21 cellular contexts compared by ENCODE assay signal in the genomic region with DNA sequence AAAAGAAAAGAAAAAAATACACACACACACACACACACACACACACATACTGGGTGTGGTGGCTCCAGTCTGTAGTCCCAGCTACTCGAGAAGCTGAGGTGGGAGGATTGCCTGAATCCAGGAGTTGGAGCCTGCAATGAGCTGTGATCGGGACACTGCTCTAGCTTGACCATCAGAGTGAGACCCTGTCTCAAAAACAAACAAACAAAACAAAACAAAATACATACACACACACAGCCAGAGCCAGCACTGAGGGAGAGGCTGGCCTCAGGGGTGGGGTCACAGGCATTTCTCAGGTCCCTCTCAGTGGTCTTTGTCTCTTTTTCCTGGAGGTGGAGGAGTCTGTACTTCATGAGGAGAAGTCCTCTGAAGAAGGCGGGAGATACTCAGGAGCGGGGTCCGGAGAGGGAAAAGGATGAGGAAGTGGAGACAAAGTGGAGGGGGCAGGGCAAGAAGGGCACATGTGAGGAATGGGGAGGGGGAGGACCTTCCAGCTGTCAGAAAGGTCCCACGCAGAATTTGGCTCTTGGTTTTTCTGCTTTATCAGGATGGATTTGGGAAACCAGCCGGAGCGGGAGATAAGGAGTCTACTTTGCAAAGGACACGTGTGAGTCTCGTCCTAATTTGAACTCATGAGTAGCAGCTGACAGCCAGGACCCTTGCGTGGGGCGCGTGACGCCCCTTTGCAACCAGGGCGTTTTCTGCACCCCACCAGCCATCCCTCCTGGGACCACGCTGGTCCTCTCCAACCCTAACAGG. TPM values are rescaled to one million over a fixed set of nuclear protein-coding genes. Genes with fewer than 3 reads are reported as not detected.
DNase-seq lines count a peak whose midpoint lies in the region; ATAC-seq, FAIRE-seq and TF ChIP-seq lines count a peak whose summit lies in the region.
"Had no signal": no experiment of that assay in that cellular context is flagged by ENCODE, and none has a peak within 500 bp of the region (broad histone marks: within the 10 kb centered on the region; RNA-seq: fewer than 3 reads in every experiment).

No MANE protein-coding gene starts in this region.

- no peak overlapping the region for H3K27ac ChIP-seq in IMR-90 (ENCODE audit: insufficient read depth, low read length)
- H3K27ac ChIP-seq in K562 (ENCODE audit: extremely low read depth, low read depth, low read length): no peak overlapping the region
- H3K27ac ChIP-seq: HL-60 had no signal

- no peak overlapping the region for H2AK9ac ChIP-seq in IMR-90 (replicated peaks; ENCODE audit: low read depth, low read length, poor library complexity)

- no peak overlapping the region for H3K9ac ChIP-seq in IMR-90 (ENCODE audit: low read depth, low read length)
- peak overlapping the region; percentile 23 to 80 for H3K9ac ChIP-seq in K562 (ENCODE audit: insufficient read depth in 1 of 2, low read depth in 2 of 2, low read length in 2 of 2)

- H3K14ac ChIP-seq in IMR-90 (replicated peaks; ENCODE audit: low read depth, low read length): no peak overlapping the region

- no peaks in the 10 kb centered on the region for H3K9me3 Mint-ChIP-seq in activated T-cell treated with anti-CD3 and anti-CD28 coated beads, Interleukin-2, amount 50 U/mL, for 24 hours
- H3K9me3 Mint-ChIP-seq in stimulated activated effector memory CD8-positive, alpha-beta T cell treated with anti-CD3 and anti-CD28 coated beads, Interleukin-12 subunit alpha, Interleukin-12 subunit beta, amount 100 ng/mL, for 72 hours: no peaks in the 10 kb centered on the region
- H3K9me3 Mint-ChIP-seq: CD4-positive, alpha-beta T cell had no signal

- TF ChIP-seq CTCF in IMR-90 (conservative IDR thresholded peaks at IDR 0.05; ENCODE audit: low read depth, low read length) (no peak), K562 (IDR thresholded peaks at IDR 0.05 in 2 of 3, conservative IDR thresholded peaks at IDR 0.05 in 1 of 3; ENCODE audit: insufficient read depth in 2 of 3, low read depth in 1 of 3, low read length in 3 of 3) (no peak), BE2C (IDR thresholded peaks at IDR 0.05; ENCODE audit: low read depth, low read length) (no peak)

- peak; percentile 69 for TF ChIP-seq EP300 in K562 (IDR thresholded peaks at IDR 0.05; ENCODE audit: low read length)

- no peak for DNase-seq in activated T-cell treated with anti-CD3 and anti-CD28 coated beads, Interleukin-2, amount 50 U/mL, for 24 hours
- no peak for DNase-seq in activated T-cell treated with anti-CD3 and anti-CD28 coated beads, Interleukin-2, amount 50 U/mL, for 1 hour
- DNase-seq in IMR-90: no peak
- peak in 3 of 4 experiments; percentile 43 to 82 (median 59) for DNase-seq in K562 (ENCODE audit: extremely low read depth in 1 of 4, low spot score in 3 of 4)
- DNase-seq in stimulated activated effector memory CD8-positive, alpha-beta T cell treated with anti-CD3 and anti-CD28 coated beads, Interleukin-12 subunit alpha, Interleukin-12 subunit beta, amount 100 ng/mL, for 72 hours (ENCODE audit: low spot score in 2 of 2): no peak
- no peak for DNase-seq in occipital lobe (lab: John Stamatoyannopoulos, UW)
- no peak for DNase-seq in BE2C
- DNase-seq: AML-193; CD4-positive, alpha-beta T cell; DMS79 treated with DMSO at 0.1 percent for 48 hours; GDM1; KBM-7; NCI-H1092; NCI-H1694; NCI-H510A treated with DMSO at 0.1 percent for 48 hours; SHP77 treated with DMSO at 0.1 percent for 48 hours had no signal

- H4K91ac ChIP-seq in IMR-90 (ENCODE audit: insufficient read depth, low read depth, low read length): no peak overlapping the region

- no peak for TF ChIP-seq POLR2A in IMR-90 (IDR thresholded peaks at IDR 0.05; ENCODE audit: low read depth, low read length)
- TF ChIP-seq POLR2A in K562 (conservative IDR thresholded peaks at IDR 0.05): no peak

- H3K9me3 ChIP-seq in IMR-90 (ENCODE audit: control insufficient read depth, insufficient read depth, low read length) (no peaks in the 10 kb centered on the region), K562 (replicated peaks; ENCODE audit: control insufficient read depth, insufficient read depth, low read depth, low read length) (no peaks in the 10 kb centered on the region), BE2C (no peaks in the 10 kb centered on the region)

- H3K4ac ChIP-seq in IMR-90 (ENCODE audit: low read depth, low read length): no peak overlapping the region

- no peak overlapping the region for H3K4me2 ChIP-seq in IMR-90 (ENCODE audit: low read depth, low read length)
- H3K4me2 ChIP-seq in K562 (ENCODE audit: insufficient read depth, low read length): peak overlapping the region; percentile 61

- H2BK5ac ChIP-seq in IMR-90 (ENCODE audit: low read depth, low read length, poor library complexity, severe bottlenecking): no peak overlapping the region

- no peak overlapping the region for H3K4me3 Mint-ChIP-seq in activated T-cell treated with anti-CD3 and anti-CD28 coated beads, Interleukin-2, amount 50 U/mL, for 24 hours
- H3K4me3 Mint-ChIP-seq in stimulated activated effector memory CD8-positive, alpha-beta T cell treated with anti-CD3 and anti-CD28 coated beads, Interleukin-12 subunit alpha, Interleukin-12 subunit beta, amount 100 ng/mL, for 72 hours: no peak overlapping the region
- H3K4me3 Mint-ChIP-seq: CD4-positive, alpha-beta T cell had no signal

- dilution Hi-C loops in IMR-90 (cut with HindIII; ENCODE audit: low sequenced_read_pairs, unreplicated experiment): no loop called here

- H3K9me1 ChIP-seq in IMR-90 (ENCODE audit: insufficient read depth, low read length) (no peaks in the 10 kb centered on the region), K562 (ENCODE audit: control insufficient read depth, insufficient read depth, low read length) (no peaks in the 10 kb centered on the region)

- peaks cover 0 to 10% of the 10 kb centered on the region in 2 experiments; a peak in 2 of 4 replicates for H3K79me1 ChIP-seq in IMR-90 (ENCODE audit: low read depth in 1 of 2, low read length in 2 of 2)

- peaks cover 9% of the 10 kb centered on the region; the same call in 2 of the 3 replicates for H3K79me2 ChIP-seq in K562 (ENCODE audit: control insufficient read depth, insufficient read depth, low read length)

- H3K27me3 ChIP-seq in IMR-90 (ENCODE audit: control insufficient read depth, insufficient read depth, low read length): no peaks in the 10 kb centered on the region
- H3K27me3 ChIP-seq in K562 (ENCODE audit: control insufficient read depth in 2 of 2, insufficient read depth in 2 of 2, low read length in 2 of 2): no peaks in the 10 kb centered on the region
- peaks cover 31% of the 10 kb centered on the region for H3K27me3 ChIP-seq in BE2C

- H3K4me1 ChIP-seq in IMR-90 (ENCODE audit: control insufficient read depth, insufficient read depth, low read length): peaks cover under 1% of the 10 kb centered on the region; the same call in 1 of the 2 replicates
- H3K4me1 ChIP-seq in K562 (replicated peaks in 1 of 2; ENCODE audit: control insufficient read depth in 2 of 2, insufficient read depth in 2 of 2, low read length in 2 of 2): peaks cover 22 to 32% of the 10 kb centered on the region in 2 experiments; a peak in 4 of 5 replicates
- no peaks in the 10 kb centered on the region for H3K4me1 ChIP-seq in BE2C

- no peak overlapping the region for H4K5ac ChIP-seq in IMR-90 (ENCODE audit: low read depth, low read length)

- peak overlapping the region; percentile 55 for H3K27ac Mint-ChIP-seq in activated T-cell treated with anti-CD3 and anti-CD28 coated beads, Interleukin-2, amount 50 U/mL, for 24 hours
- H3K27ac Mint-ChIP-seq in stimulated activated effector memory CD8-positive, alpha-beta T cell treated with anti-CD3 and anti-CD28 coated beads, Interleukin-12 subunit alpha, Interleukin-12 subunit beta, amount 100 ng/mL, for 72 hours: peak overlapping the region; percentile 61
- H3K27ac Mint-ChIP-seq: CD4-positive, alpha-beta T cell had no signal

- H3K36me3 ChIP-seq in IMR-90 (ENCODE audit: control insufficient read depth, insufficient read depth, low read length) (no peaks in the 10 kb centered on the region), K562 (ENCODE audit: control insufficient read depth, insufficient read depth, low read length) (no peaks in the 10 kb centered on the region), BE2C (no peaks in the 10 kb centered on the region)

- H2BK120ac ChIP-seq in IMR-90 (ENCODE audit: low read depth, low read length): no peak overlapping the region

- no TSS peak for BruUV-seq in IMR-90 (replicated peaks; lab: Mats Ljungman, UMichigan)
- BruUV-seq in K562 (replicated peaks; lab: Mats Ljungman, UMichigan): no TSS peak

- ATAC-seq in IMR-90 (ENCODE audit: low read depth) (no peak), K562 (no peak), GM21619 (IDR thresholded peaks at IDR 0.05; ENCODE audit: unreplicated experiment) (no peak)
- no peak for ATAC-seq in stimulated activated effector memory CD8-positive, alpha-beta T cell treated with anti-CD3 and anti-CD28 coated beads, Interleukin-12 subunit alpha, Interleukin-12 subunit beta, amount 100 ng/mL, for 72 hours

- no peak overlapping the region for H2BK15ac ChIP-seq in IMR-90 (ENCODE audit: low read depth, low read length)

- H3K27me3 Mint-ChIP-seq in activated T-cell treated with anti-CD3 and anti-CD28 coated beads, Interleukin-2, amount 50 U/mL, for 24 hours: no peaks in the 10 kb centered on the region
- H3K27me3 Mint-ChIP-seq: CD4-positive, alpha-beta T cell had no signal

- H2AFZ ChIP-seq in IMR-90 (replicated peaks; ENCODE audit: low read length, poor library complexity) (no peak overlapping the region), K562 (ENCODE audit: low read depth, low read length) (peak overlapping the region; percentile 84)

- intact Hi-C loops in IMR-90 (cut with micrococcal nuclease): loop anchor here (5.0 kb wide), 2 partner anchors 37 to 88 kb away; partner anchors contain the start of genes MCCD1 and MICA
- intact Hi-C loops in K562 (cut with micrococcal nuclease): loop anchor here (5.0 kb wide), 1 partner anchor 37 kb away; the partner anchor contains the start of gene MCCD1

- TF ChIP-seq RAD21 in IMR-90 (IDR thresholded peaks at IDR 0.05; ENCODE audit: low read length) (no peak), K562 (CRISPR knock-in tag; conservative IDR thresholded peaks at IDR 0.05 in 1 of 2, IDR thresholded peaks at IDR 0.05 in 1 of 2) (no peak)

- peaks cover 22% of the 10 kb centered on the region for H3K4me1 Mint-ChIP-seq in activated T-cell treated with anti-CD3 and anti-CD28 coated beads, Interleukin-2, amount 50 U/mL, for 24 hours (ENCODE audit: low read depth)
- H3K4me1 Mint-ChIP-seq in stimulated activated effector memory CD8-positive, alpha-beta T cell treated with anti-CD3 and anti-CD28 coated beads, Interleukin-12 subunit alpha, Interleukin-12 subunit beta, amount 100 ng/mL, for 72 hours: peaks cover 19% of the 10 kb centered on the region

- H4K20me1 ChIP-seq in IMR-90 (ENCODE audit: insufficient read depth, low read length) (no peaks in the 10 kb centered on the region), K562 (replicated peaks; ENCODE audit: control insufficient read depth, insufficient read depth, low read length) (no peaks in the 10 kb centered on the region)

- H2BK20ac ChIP-seq in IMR-90 (ENCODE audit: low read depth, low read length): no peak overlapping the region

- POLR2A ChIA-PET in IMR-90 (lab: Charles Lee; ENCODE audit: unreplicated experiment) (no interaction called here), K562 (lab: Yijun Ruan, JAX) (no interaction called here)

- no peak overlapping the region for H3K56ac ChIP-seq in IMR-90 (ENCODE audit: extremely low read depth, insufficient read depth, low read length)

- H2AK5ac ChIP-seq in IMR-90 (ENCODE audit: low read depth, low read length): peak overlapping the region; percentile 24; the same call in 1 of the 2 replicates

- in situ Hi-C loops in IMR-90 (cut with MboI; ENCODE audit: low sequenced_read_pairs): loop anchor here (5.0 kb wide), 2 partner anchors 52 to 107 kb away; partner anchors contain the start of gene DDX39B
- in situ Hi-C loops in K562 (cut with MboI): loop anchor here (5.0 kb wide), 1 partner anchor 112 kb away; no protein-coding TSS in a partner anchor

- CTCF ChIA-PET in IMR-90 (lab: Yijun Ruan, JAX) (interaction anchor here (0.9 kb wide), 1 partner anchor 109 kb away, joined by 3 read pairs; no protein-coding TSS in a partner anchor), K562 (lab: Yijun Ruan, JAX; ENCODE audit: low intra/inter-chr PET ratio) (interaction anchor here (0.6 to 1.0 kb wide), 2 partner anchors 108 to 1159 kb away, joined by 4 read pairs; no protein-coding TSS in a partner anchor)

- 67% methylated on average over 4 of the region's 16 CpGs; no CpG with 5 or more reads in 1 of the 2 experiments for WGBS in IMR-90 (ENCODE audit: extremely low coverage in 2 of 2, insufficient read length in 1 of 2), 2 experiments
- WGBS in K562 (ENCODE audit: insufficient coverage, low coverage, missing lambda C conversion rate): 15% methylated on average over 15 of the region's 16 CpGs

- FAIRE-seq in K562 (lab: Jason Lieb, UNC): no peak
- FAIRE-seq: D721Med, GM12892 had no signal

- no peak overlapping the region for H3K23ac ChIP-seq in IMR-90 (ENCODE audit: low read depth, low read length)

- H3K4me3 ChIP-seq in IMR-90 (ENCODE audit: insufficient read depth, low read depth, low read length): no peak overlapping the region
- H3K4me3 ChIP-seq in K562: no peak overlapping the region
- no peak overlapping the region for H3K4me3 ChIP-seq in BE2C (ENCODE audit: low read depth, low read length)

- H4K8ac ChIP-seq in IMR-90 (ENCODE audit: low read depth in 2 of 2, low read length in 2 of 2): no peak overlapping the region

- no peak overlapping the region for H3K18ac ChIP-seq in IMR-90 (ENCODE audit: low read depth, low read length)

- peaks cover 11% of the 10 kb centered on the region for H3K36me3 Mint-ChIP-seq in activated T-cell treated with anti-CD3 and anti-CD28 coated beads, Interleukin-2, amount 50 U/mL, for 24 hours (ENCODE audit: low read depth)
- peaks cover 6% of the 10 kb centered on the region for H3K36me3 Mint-ChIP-seq in stimulated activated effector memory CD8-positive, alpha-beta T cell treated with anti-CD3 and anti-CD28 coated beads, Interleukin-12 subunit alpha, Interleukin-12 subunit beta, amount 100 ng/mL, for 72 hours

RNA-seq across cellular contexts. Expression of gene MICB, which starts 7.7 kb away (rescaled TPM):
- 11.1 and 11.7 TPM in 2 replicates for total RNA-seq in IMR-90 (2012; rRNA removed)
- polyA plus RNA-seq in IMR-90 (2012; rRNA removed): 9.6 and 9.9 TPM in 2 replicates
- 4.5 and 6.4 TPM in 2 replicates for polyA plus RNA-seq in IMR-90 (2012; cell fraction: cytosol; rRNA removed)
- 7.4 and 9.4 TPM in 2 replicates for polyA plus RNA-seq in IMR-90 (2012; cell fraction: nucleus; rRNA removed; ENCODE audit: low replicate concordance)
- 34.9 and 52.1 TPM in 2 replicates for total RNA-seq in K562 (2011; cell fraction: chromatin; rRNA removed; ENCODE audit: low replicate concordance)
- 45.0 and 45.7 TPM in 2 replicates for total RNA-seq in K562 (2011; cell fraction: nucleolus; rRNA removed)
- total RNA-seq in K562 (2011; cell fraction: nucleoplasm; rRNA removed): 44.4 and 50.8 TPM in 2 replicates
- total RNA-seq in K562 (2014; rRNA removed): 18.5 and 21.8 TPM in 2 replicates
- 16.5 and 18.8 TPM in 2 replicates for total RNA-seq in K562 (2014; rRNA removed; fragmentation: Illumina TruSeq; extraction: Trizol)
- 19.8 and 20.6 TPM in 2 replicates for total RNA-seq in K562 (2015; rRNA removed; fragmentation: Illumina TruSeq; extraction: Trizol)
- 21.0 and 23.2 TPM in 2 replicates for total RNA-seq in K562 (2021)
- polyA plus RNA-seq in K562 (2011; rRNA removed): 25.0 and 32.6 TPM in 2 replicates
- 32.5 and 47.5 TPM in 2 replicates for polyA plus RNA-seq in K562 (2011; cell fraction: cytosol; rRNA removed)
- 29.0 and 29.3 TPM in 2 replicates for polyA plus RNA-seq in K562 (2011; cell fraction: nucleus; rRNA removed)
- 16.5 and 30.9 TPM in 2 replicates for polyA plus RNA-seq in K562 (2012)
- 27.7 and 34.5 TPM in 2 replicates for polyA plus RNA-seq in K562 (2014; fragmentation: Illumina TruSeq; extraction: Trizol)
- 10 to 100 TPM; 13.3 to 18.9 TPM for polyA plus RNA-seq in K562 (2014; fragmentation: Nextera tagmentation; extraction: Ambion mirVana)
- polyA plus RNA-seq in K562 (2014; rRNA removed): 21.5 and 24.0 TPM in 2 replicates
- polyA minus RNA-seq in K562 (2011; rRNA and poly(A)+ RNA removed): 37.4 and 40.1 TPM in 2 replicates
- polyA minus RNA-seq in K562 (2011; cell fraction: cytosol; rRNA and poly(A)+ RNA removed): 21.2 and 28.8 TPM in 2 replicates
- polyA minus RNA-seq in K562 (2011; cell fraction: nucleus; rRNA and poly(A)+ RNA removed): 6.1 and 9.4 TPM in 2 replicates
- 0.47 TPM for total RNA-seq in occipital lobe
- polyA plus RNA-seq in BE2C (2012; ENCODE audit: insufficient read depth, insufficient read length, low read depth): 0.29 TPM

RNA-seq across cellular contexts. Expression of gene MCCD1, which starts 38.5 kb away (rescaled TPM):
- not detected in 2 replicates for total RNA-seq in IMR-90 (2012; rRNA removed)
- polyA plus RNA-seq in IMR-90 (2012; rRNA removed): not detected in 2 replicates
- not detected in 2 replicates for polyA plus RNA-seq in IMR-90 (2012; cell fraction: cytosol; rRNA removed)
- not detected in 2 replicates for polyA plus RNA-seq in IMR-90 (2012; cell fraction: nucleus; rRNA removed; ENCODE audit: low replicate concordance)
- not detected in 2 replicates for total RNA-seq in K562 (2011; cell fraction: chromatin; rRNA removed; ENCODE audit: low replicate concordance)
- not detected in 2 replicates for total RNA-seq in K562 (2011; cell fraction: nucleolus; rRNA removed)
- total RNA-seq in K562 (2011; cell fraction: nucleoplasm; rRNA removed): not detected in 2 replicates
- not detected in 2 replicates for total RNA-seq in K562 (2014; rRNA removed)
- not detected in 2 replicates for total RNA-seq in K562 (2014; rRNA removed; fragmentation: Illumina TruSeq; extraction: Trizol)
- total RNA-seq in K562 (2015; rRNA removed; fragmentation: Illumina TruSeq; extraction: Trizol): not detected in 2 replicates
- total RNA-seq in K562 (2021): not detected in 2 replicates
- polyA plus RNA-seq in K562 (2011; rRNA removed): not detected in 2 replicates
- not detected in 2 replicates for polyA plus RNA-seq in K562 (2011; cell fraction: cytosol; rRNA removed)
- polyA plus RNA-seq in K562 (2011; cell fraction: nucleus; rRNA removed): not detected in 2 replicates
- polyA plus RNA-seq in K562 (2012): 0.11 TPM in 1 of 2 replicates, not detected in the other
- not detected in 2 replicates for polyA plus RNA-seq in K562 (2014; fragmentation: Illumina TruSeq; extraction: Trizol)
- polyA plus RNA-seq in K562 (2014; fragmentation: Nextera tagmentation; extraction: Ambion mirVana): not detected
- not detected in 2 replicates for polyA plus RNA-seq in K562 (2014; rRNA removed)
- polyA minus RNA-seq in K562 (2011; rRNA and poly(A)+ RNA removed): not detected in 2 replicates
- polyA minus RNA-seq in K562 (2011; cell fraction: cytosol; rRNA and poly(A)+ RNA removed): not detected in 2 replicates
- not detected in 2 replicates for polyA minus RNA-seq in K562 (2011; cell fraction: nucleus; rRNA and poly(A)+ RNA removed)
- total RNA-seq in occipital lobe: not detected
- polyA plus RNA-seq in BE2C (2012; ENCODE audit: insufficient read depth, insufficient read length, low read depth): 0.46 TPM
- total RNA-seq: CD4-positive, alpha-beta T cell; MCF 10A had no signal

RNA-seq across cellular contexts. Expression of gene DDX39B, which starts 51.5 kb away (rescaled TPM):
- total RNA-seq in IMR-90 (2012; rRNA removed): 640 and 796 TPM in 2 replicates
- 371 and 477 TPM in 2 replicates for polyA plus RNA-seq in IMR-90 (2012; rRNA removed)
- 398 and 588 TPM in 2 replicates for polyA plus RNA-seq in IMR-90 (2012; cell fraction: cytosol; rRNA removed)
- polyA plus RNA-seq in IMR-90 (2012; cell fraction: nucleus; rRNA removed; ENCODE audit: low replicate concordance): 1,377 and 2,192 TPM in 2 replicates
- total RNA-seq in K562 (2011; cell fraction: chromatin; rRNA removed; ENCODE audit: low replicate concordance): 951 and 1,610 TPM in 2 replicates
- total RNA-seq in K562 (2011; cell fraction: nucleolus; rRNA removed): 907 and 916 TPM in 2 replicates
- total RNA-seq in K562 (2011; cell fraction: nucleoplasm; rRNA removed): 1,013 and 1,191 TPM in 2 replicates
- 769 and 923 TPM in 2 replicates for total RNA-seq in K562 (2014; rRNA removed)
- 541 and 592 TPM in 2 replicates for total RNA-seq in K562 (2014; rRNA removed; fragmentation: Illumina TruSeq; extraction: Trizol)
- 468 and 485 TPM in 2 replicates for total RNA-seq in K562 (2015; rRNA removed; fragmentation: Illumina TruSeq; extraction: Trizol)
- total RNA-seq in K562 (2021): 539 and 597 TPM in 2 replicates
- 665 and 668 TPM in 2 replicates for polyA plus RNA-seq in K562 (2011; rRNA removed)
- 781 and 900 TPM in 2 replicates for polyA plus RNA-seq in K562 (2011; cell fraction: cytosol; rRNA removed)
- 1,075 and 1,764 TPM in 2 replicates for polyA plus RNA-seq in K562 (2011; cell fraction: nucleus; rRNA removed)
- 515 and 679 TPM in 2 replicates for polyA plus RNA-seq in K562 (2012)
- 542 and 628 TPM in 2 replicates for polyA plus RNA-seq in K562 (2014; fragmentation: Illumina TruSeq; extraction: Trizol)
- polyA plus RNA-seq in K562 (2014; fragmentation: Nextera tagmentation; extraction: Ambion mirVana): 100 to 1,000 TPM; 479 to 565 TPM
- polyA plus RNA-seq in K562 (2014; rRNA removed): 869 and 906 TPM in 2 replicates
- polyA minus RNA-seq in K562 (2011; rRNA and poly(A)+ RNA removed): 782 and 1,359 TPM in 2 replicates
- polyA minus RNA-seq in K562 (2011; cell fraction: cytosol; rRNA and poly(A)+ RNA removed): 345 and 506 TPM in 2 replicates
- polyA minus RNA-seq in K562 (2011; cell fraction: nucleus; rRNA and poly(A)+ RNA removed): 336 and 420 TPM in 2 replicates
- total RNA-seq in occipital lobe: 288 TPM
- polyA plus RNA-seq in BE2C (2012; ENCODE audit: insufficient read depth, insufficient read length, low read depth): 635 TPM

RNA-seq across cellular contexts. Expression of gene ATP6V1G2, which starts 56.1 kb away (rescaled TPM):
- total RNA-seq in IMR-90 (2012; rRNA removed) (1.4 and 3.1 TPM in 2 replicates), K562 (2014; rRNA removed) (0.12 and 0.14 TPM in 2 replicates), K562 (2014; rRNA removed; fragmentation: Illumina TruSeq; extraction: Trizol) (0.29 and 0.32 TPM in 2 replicates), K562 (2015; rRNA removed; fragmentation: Illumina TruSeq; extraction: Trizol) (0.33 and 0.57 TPM in 2 replicates), K562 (2021) (0.47 and 0.49 TPM in 2 replicates), occipital lobe (54.0 TPM)
- polyA plus RNA-seq in IMR-90 (2012; rRNA removed) (4.8 and 6.5 TPM in 2 replicates), K562 (2011; rRNA removed) (1.0 and 1.5 TPM in 2 replicates), K562 (2014; fragmentation: Illumina TruSeq; extraction: Trizol) (0.55 and 1.1 TPM in 2 replicates), K562 (2014; fragmentation: Nextera tagmentation; extraction: Ambion mirVana) (under 1 TPM; 0.15 to 0.17 TPM), K562 (2014; rRNA removed) (0.38 and 0.78 TPM in 2 replicates)
- 3.7 and 3.8 TPM in 2 replicates for polyA plus RNA-seq in IMR-90 (2012; cell fraction: cytosol; rRNA removed)
- 1.9 and 8.7 TPM in 2 replicates for polyA plus RNA-seq in IMR-90 (2012; cell fraction: nucleus; rRNA removed; ENCODE audit: low replicate concordance)
- 1.9 and 2.5 TPM in 2 replicates for total RNA-seq in K562 (2011; cell fraction: chromatin; rRNA removed; ENCODE audit: low replicate concordance)
- 1.6 and 1.7 TPM in 2 replicates for total RNA-seq in K562 (2011; cell fraction: nucleolus; rRNA removed)
- total RNA-seq in K562 (2011; cell fraction: nucleoplasm; rRNA removed): 1.5 and 3.5 TPM in 2 replicates
- polyA plus RNA-seq in K562 (2011; cell fraction: cytosol; rRNA removed): 0.81 and 1.3 TPM in 2 replicates
- 1.6 and 1.9 TPM in 2 replicates for polyA plus RNA-seq in K562 (2011; cell fraction: nucleus; rRNA removed)
- 0.68 and 0.72 TPM in 2 replicates for polyA plus RNA-seq in K562 (2012)
- polyA minus RNA-seq in K562 (2011; rRNA and poly(A)+ RNA removed): 0.28 and 0.60 TPM in 2 replicates
- polyA minus RNA-seq in K562 (2011; cell fraction: cytosol; rRNA and poly(A)+ RNA removed): not detected in 2 replicates
- polyA minus RNA-seq in K562 (2011; cell fraction: nucleus; rRNA and poly(A)+ RNA removed): 0.44 TPM in 1 of 2 replicates, not detected in the other
- 47.5 TPM for polyA plus RNA-seq in BE2C (2012; ENCODE audit: insufficient read depth, insufficient read length, low read depth)

RNA-seq across cellular contexts. Expression of gene NFKBIL1, which starts 57.1 kb away (rescaled TPM):
- total RNA-seq in IMR-90 (2012; rRNA removed): 10.0 and 10.8 TPM in 2 replicates
- 7.8 and 9.5 TPM in 2 replicates for polyA plus RNA-seq in IMR-90 (2012; rRNA removed)
- polyA plus RNA-seq in IMR-90 (2012; cell fraction: cytosol; rRNA removed): 7.6 and 11.7 TPM in 2 replicates
- polyA plus RNA-seq in IMR-90 (2012; cell fraction: nucleus; rRNA removed; ENCODE audit: low replicate concordance): 8.5 and 12.8 TPM in 2 replicates
- total RNA-seq in K562 (2011; cell fraction: chromatin; rRNA removed; ENCODE audit: low replicate concordance): 6.9 and 18.5 TPM in 2 replicates
- 18.0 and 22.0 TPM in 2 replicates for total RNA-seq in K562 (2011; cell fraction: nucleolus; rRNA removed)
- total RNA-seq in K562 (2011; cell fraction: nucleoplasm; rRNA removed): 8.6 and 12.2 TPM in 2 replicates
- 32.9 and 33.1 TPM in 2 replicates for total RNA-seq in K562 (2014; rRNA removed)
- total RNA-seq in K562 (2014; rRNA removed; fragmentation: Illumina TruSeq; extraction: Trizol): 5.8 and 7.6 TPM in 2 replicates
- total RNA-seq in K562 (2015; rRNA removed; fragmentation: Illumina TruSeq; extraction: Trizol): 17.0 and 18.1 TPM in 2 replicates
- 24.7 and 28.7 TPM in 2 replicates for total RNA-seq in K562 (2021)
- 5.7 and 9.0 TPM in 2 replicates for polyA plus RNA-seq in K562 (2011; rRNA removed)
- 14.1 and 38.6 TPM in 2 replicates for polyA plus RNA-seq in K562 (2011; cell fraction: cytosol; rRNA removed)
- polyA plus RNA-seq in K562 (2011; cell fraction: nucleus; rRNA removed): 22.5 and 31.4 TPM in 2 replicates
- polyA plus RNA-seq in K562 (2012): 16.3 and 46.1 TPM in 2 replicates
- polyA plus RNA-seq in K562 (2014; fragmentation: Illumina TruSeq; extraction: Trizol): 4.3 and 14.0 TPM in 2 replicates
- under 1 TPM; 0.49 to 0.59 TPM for polyA plus RNA-seq in K562 (2014; fragmentation: Nextera tagmentation; extraction: Ambion mirVana)
- polyA plus RNA-seq in K562 (2014; rRNA removed): 26.6 and 32.6 TPM in 2 replicates
- 2.6 and 2.7 TPM in 2 replicates for polyA minus RNA-seq in K562 (2011; rRNA and poly(A)+ RNA removed)
- polyA minus RNA-seq in K562 (2011; cell fraction: cytosol; rRNA and poly(A)+ RNA removed): 9.0 and 12.8 TPM in 2 replicates
- 6.3 and 8.0 TPM in 2 replicates for polyA minus RNA-seq in K562 (2011; cell fraction: nucleus; rRNA and poly(A)+ RNA removed)
- 21.7 TPM for total RNA-seq in occipital lobe
- 66.2 TPM for polyA plus RNA-seq in BE2C (2012; ENCODE audit: insufficient read depth, insufficient read length, low read depth)

Comparison
In these comparisons a context has a peak if more than half of its experiments do, and no peak if none do; other contexts are left out.
1. DNase-seq: peak in K562 (3 of 4); none in activated T-cell treated with anti-CD3 and anti-CD28 coated beads, Interleukin-2, amount 50 U/mL, for 24 hours (single experiment), activated T-cell treated with anti-CD3 and anti-CD28 coated beads, Interleukin-2, amount 50 U/mL, for 1 hour (single experiment), IMR-90 (single experiment), stimulated activated effector memory CD8-positive, alpha-beta T cell treated with anti-CD3 and anti-CD28 coated beads, Interleukin-12 subunit alpha, Interleukin-12 subunit beta, amount 100 ng/mL, for 72 hours (0 of 2), occipital lobe (single experiment) and BE2C (single experiment).